ENCODE assay signal across 8 cellular contexts in the genomic region with DNA sequence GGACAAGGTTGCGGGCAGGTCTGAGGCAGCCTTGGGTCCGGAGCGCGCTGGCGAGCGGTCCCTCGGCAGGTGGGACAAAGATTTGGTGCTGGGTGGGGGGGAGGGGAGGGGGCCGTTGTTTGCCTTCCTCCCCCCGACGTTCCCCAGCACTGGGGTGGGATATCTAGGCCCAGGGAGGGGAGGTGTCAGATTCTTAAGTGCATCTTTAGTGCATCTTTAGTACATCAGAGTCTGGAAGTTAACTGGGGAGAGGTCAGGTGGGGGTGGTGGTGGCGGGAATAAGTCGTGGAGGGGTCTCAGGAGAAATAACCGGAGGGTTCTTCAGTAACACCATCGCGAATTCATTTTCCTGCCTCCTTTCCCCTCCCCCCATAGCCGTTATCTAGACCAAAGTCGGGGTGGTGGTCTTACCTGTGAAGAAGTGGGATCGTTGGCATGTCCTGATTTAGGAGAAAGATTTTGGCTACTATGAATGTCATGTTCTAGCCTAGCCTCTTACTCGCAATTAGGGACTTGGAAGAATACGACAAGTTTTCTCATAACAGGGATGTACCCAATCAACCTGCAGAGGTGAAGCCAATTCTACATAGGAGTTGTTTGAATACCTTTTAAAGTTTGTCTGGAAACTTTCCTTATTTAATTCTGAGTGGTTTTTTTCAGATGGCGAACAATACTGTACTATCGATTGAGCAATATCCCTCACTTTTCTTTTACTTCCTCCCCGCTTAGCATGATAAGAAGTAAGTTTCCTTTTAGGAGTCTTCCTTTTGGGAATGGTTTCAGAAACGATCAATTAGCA. TPM values are rescaled to one million over a fixed set of nuclear protein-coding genes. Genes with fewer than 3 reads are reported as not detected.
DNase-seq lines count a peak whose midpoint lies in the region; ATAC-seq and TF ChIP-seq lines count a peak whose summit lies in the region.

No MANE protein-coding gene starts in this region.

- H3K36me3 Mint-ChIP-seq in activated T-cell treated with anti-CD3 and anti-CD28 coated beads, Interleukin-2, amount 50 U/mL, for 24 hours (ENCODE audit: low read depth): peaks cover 24% of the 10 kb centered on the region
- H3K36me3 Mint-ChIP-seq in osteocyte (ENCODE audit: unreplicated experiment): peaks cover 2% of the 10 kb centered on the region

- ATAC-seq in left colon: no peak
- ATAC-seq in GM21367 (IDR thresholded peaks at IDR 0.05; ENCODE audit: unreplicated experiment): no peak

- H3K9me3 Mint-ChIP-seq in activated T-cell treated with anti-CD3 and anti-CD28 coated beads, Interleukin-2, amount 50 U/mL, for 24 hours: no peaks in the 10 kb centered on the region
- H3K9me3 Mint-ChIP-seq in osteocyte (ENCODE audit: unreplicated experiment): peaks cover 5% of the 10 kb centered on the region

- H3K27me3 Mint-ChIP-seq in activated T-cell treated with anti-CD3 and anti-CD28 coated beads, Interleukin-2, amount 50 U/mL, for 24 hours: peaks cover 10% of the 10 kb centered on the region
- H3K27me3 Mint-ChIP-seq in osteocyte (ENCODE audit: unreplicated experiment): no peaks in the 10 kb centered on the region

- TF ChIP-seq CTCF in osteocyte (IDR thresholded peaks at IDR 0.05): no peak

- peak overlapping the region; percentile 87 for H3K27ac Mint-ChIP-seq in activated T-cell treated with anti-CD3 and anti-CD28 coated beads, Interleukin-2, amount 50 U/mL, for 24 hours
- H3K27ac Mint-ChIP-seq in osteocyte (ENCODE audit: unreplicated experiment): peak overlapping the region; percentile 77

- peaks cover 36% of the 10 kb centered on the region for H3K4me1 Mint-ChIP-seq in activated T-cell treated with anti-CD3 and anti-CD28 coated beads, Interleukin-2, amount 50 U/mL, for 24 hours (ENCODE audit: low read depth)
- H3K4me1 Mint-ChIP-seq in osteocyte (ENCODE audit: unreplicated experiment): peaks cover 39% of the 10 kb centered on the region

- intact Hi-C loops in left colon (cut with DNase I, micrococcal nuclease): no loop called here

- H3K4me3 Mint-ChIP-seq in activated T-cell treated with anti-CD3 and anti-CD28 coated beads, Interleukin-2, amount 50 U/mL, for 24 hours: peak overlapping the region; percentile 85
- peak overlapping the region; percentile 82 for H3K4me3 Mint-ChIP-seq in osteocyte (ENCODE audit: unreplicated experiment)

- no peak for DNase-seq in activated T-cell treated with anti-CD3 and anti-CD28 coated beads, Interleukin-2, amount 50 U/mL, for 24 hours
- DNase-seq in activated T-cell treated with anti-CD3 and anti-CD28 coated beads for 4 hours (no peak), OCI-M1 (lab: John Stamatoyannopoulos, UW) (peak; percentile 39), epidermal melanocyte (ENCODE audit: insufficient read length, low spot score) (peak; percentile 16), osteocyte (ENCODE audit: extremely low spot score, unreplicated experiment) (no peak), left colon (no peak), cortex of kidney (lab: John Stamatoyannopoulos, UW) (no peak)

RNA-seq across cellular contexts. Expression of a gene that starts 0.9 kb away (rescaled TPM):
- 58.3 and 65.9 TPM in 2 replicates for total RNA-seq in osteocyte
- 10 to 100 TPM; 27.6 to 31.7 TPM for total RNA-seq in left colon

Comparison
In these comparisons a context has a peak if more than half of its experiments do, and no peak if none do; other contexts are left out.
1. DNase-seq: peak in OCI-M1 (single experiment) and epidermal melanocyte (single experiment); none in activated T-cell treated with anti-CD3 and anti-CD28 coated beads, Interleukin-2, amount 50 U/mL, for 24 hours (single experiment), activated T-cell treated with anti-CD3 and anti-CD28 coated beads for 4 hours (single experiment), osteocyte (single experiment), left colon (0 of 2) and cortex of kidney (single experiment).